ENCODE assay signal across 1 cellular context in genomic region chr4:86593726-86594558, GRCh38.
A peak's percentile ranks its signal among the peaks of the same experiment; 100 is the strongest.
TF ChIP-seq lines count a peak whose summit lies in the region.

Gene PTPN13, plus strand, starts transcription at chr4:86594315. Its CDS starts 40,942 bp downstream, at chr4:86635257.

TF ChIP-seq in neural cell, 6 proteins besides CTCF, POLR2A, EP300 and RAD21 (continued from another document):
- TF ChIP-seq, protein P1, sequence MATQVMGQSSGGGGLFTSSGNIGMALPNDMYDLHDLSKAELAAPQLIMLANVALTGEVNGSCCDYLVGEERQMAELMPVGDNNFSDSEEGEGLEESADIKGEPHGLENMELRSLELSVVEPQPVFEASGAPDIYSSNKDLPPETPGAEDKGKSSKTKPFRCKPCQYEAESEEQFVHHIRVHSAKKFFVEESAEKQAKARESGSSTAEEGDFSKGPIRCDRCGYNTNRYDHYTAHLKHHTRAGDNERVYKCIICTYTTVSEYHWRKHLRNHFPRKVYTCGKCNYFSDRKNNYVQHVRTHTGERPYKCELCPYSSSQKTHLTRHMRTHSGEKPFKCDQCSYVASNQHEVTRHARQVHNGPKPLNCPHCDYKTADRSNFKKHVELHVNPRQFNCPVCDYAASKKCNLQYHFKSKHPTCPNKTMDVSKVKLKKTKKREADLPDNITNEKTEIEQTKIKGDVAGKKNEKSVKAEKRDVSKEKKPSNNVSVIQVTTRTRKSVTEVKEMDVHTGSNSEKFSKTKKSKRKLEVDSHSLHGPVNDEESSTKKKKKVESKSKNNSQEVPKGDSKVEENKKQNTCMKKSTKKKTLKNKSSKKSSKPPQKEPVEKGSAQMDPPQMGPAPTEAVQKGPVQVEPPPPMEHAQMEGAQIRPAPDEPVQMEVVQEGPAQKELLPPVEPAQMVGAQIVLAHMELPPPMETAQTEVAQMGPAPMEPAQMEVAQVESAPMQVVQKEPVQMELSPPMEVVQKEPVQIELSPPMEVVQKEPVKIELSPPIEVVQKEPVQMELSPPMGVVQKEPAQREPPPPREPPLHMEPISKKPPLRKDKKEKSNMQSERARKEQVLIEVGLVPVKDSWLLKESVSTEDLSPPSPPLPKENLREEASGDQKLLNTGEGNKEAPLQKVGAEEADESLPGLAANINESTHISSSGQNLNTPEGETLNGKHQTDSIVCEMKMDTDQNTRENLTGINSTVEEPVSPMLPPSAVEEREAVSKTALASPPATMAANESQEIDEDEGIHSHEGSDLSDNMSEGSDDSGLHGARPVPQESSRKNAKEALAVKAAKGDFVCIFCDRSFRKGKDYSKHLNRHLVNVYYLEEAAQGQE (IDR thresholded peaks at IDR 0.05; ENCODE audit: borderline replicate concordance) = no peak
- peak; percentile 51 for TF ChIP-seq POLR2AphosphoS5 (IDR thresholded peaks at IDR 0.05)
